Comparison of ENCODE assay signal across 35 cellular contexts in the genomic region with DNA sequence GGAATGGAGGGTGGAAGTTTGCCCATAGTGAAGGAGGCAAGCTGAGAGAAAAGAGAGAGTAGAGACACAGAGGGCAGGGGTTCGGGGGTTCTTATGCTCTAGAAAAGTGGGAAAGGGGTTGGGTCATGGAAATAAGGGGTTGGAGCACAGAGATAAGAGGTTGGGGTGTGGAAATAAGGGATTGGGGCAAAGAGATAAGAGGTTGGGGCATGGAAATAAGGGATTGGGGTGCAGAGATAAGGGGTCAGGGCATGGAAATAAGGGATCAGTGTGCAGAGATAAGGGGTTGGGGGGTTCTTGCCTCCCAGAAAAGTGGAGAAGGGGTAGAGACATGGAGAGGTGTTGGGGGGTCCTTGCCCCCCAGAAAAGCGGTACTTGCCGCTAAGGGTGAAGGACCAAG.
"Had no signal": no experiment of that assay in that cellular context is flagged by ENCODE, and none has a peak within 500 bp of the region (broad histone marks: within the 10 kb centered on the region; RNA-seq: fewer than 3 reads in every experiment).

No MANE protein-coding gene starts in this region.

- H3K36me3 ChIP-seq: MG63 had no signal

- DNase-seq: Karpas-422, Kasumi-1, MG63, MM.1S, MV-4-11, NCI-H1048, NCI-H1092, NCI-H1092 treated with DMSO at 0.1 percent for 48 hours, NCI-H1105, NCI-H1105 treated with DMSO at 0.1 percent for 48 hours, NCI-H1417, NCI-H1417 treated with DMSO at 0.1 percent for 48 hours, NCI-H1436, NCI-H1436 treated with DMSO at 0.1 percent for 48 hours, NCI-H146, NCI-H1694, NCI-H1694 treated with DMSO at 0.1 percent for 48 hours, NCI-H187, NCI-H187 treated with DMSO at 0.1 percent for 48 hours, NCI-H1930, NCI-H2029, NCI-H2029 treated with DMSO at 0.1 percent for 48 hours, NCI-H2081, NCI-H2081 treated with DMSO at 0.1 percent for 48 hours, NCI-H2107, NCI-H2171, NCI-H2171 treated with DMSO at 0.1 percent for 48 hours, NCI-H2227 treated with DMSO at 0.1 percent for 48 hours, NCI-H226, NCI-H345, NCI-H446, NCI-H446 treated with DMSO at 0.1 percent for 48 hours, NCI-H510A, NCI-H510A treated with DMSO at 0.1 percent for 48 hours, NCI-H524 had no signal

- H3K4me3 ChIP-seq: MG63 had no signal

- H3K9me3 ChIP-seq: MG63 had no signal

- H3K27me3 ChIP-seq: MG63 had no signal
